Comparison of ENCODE assay signal across 15 cellular contexts in genomic region chr1:60598055-60598910, GRCh38.
DNase-seq lines count a peak whose midpoint lies in the region; ATAC-seq, FAIRE-seq and TF ChIP-seq lines count a peak whose summit lies in the region.
"Had no signal": no experiment of that assay in that cellular context is flagged by ENCODE, and none has a peak within 500 bp of the region (broad histone marks: within the 10 kb centered on the region; RNA-seq: fewer than 3 reads in every experiment).

No MANE protein-coding gene starts in this region.

- ATAC-seq in memory B cell (ENCODE audit: low read depth) (no peak), PC-3 (no peak), GM21786 (IDR thresholded peaks at IDR 0.05; ENCODE audit: unreplicated experiment) (no peak)
- ATAC-seq: GM23338 had no signal

- no peak overlapping the region for H4K5ac ChIP-seq in mesendoderm (ENCODE audit: low read length)

- H3K23ac ChIP-seq in mesendoderm (ENCODE audit: low read length), result no peak overlapping the region

- no peak overlapping the region for H2AK5ac ChIP-seq in mesendoderm (ENCODE audit: low read length)

- no peak overlapping the region for H3K27ac Mint-ChIP-seq in astrocyte (ENCODE audit: unreplicated experiment)
- H3K27ac Mint-ChIP-seq in memory B cell, result peak overlapping the region; percentile 15
- no peak overlapping the region for H3K27ac Mint-ChIP-seq in activated naive CD8-positive, alpha-beta T cell treated with anti-CD3 and anti-CD28 coated beads for 36 hours
- H3K27ac Mint-ChIP-seq: B cell; CD4-positive, alpha-beta T cell; GM23338 had no signal

- H3K9me3 ChIP-seq in HEK293 (ENCODE audit: control insufficient read depth, insufficient read depth, low read depth, low read length) (no peaks in the 10 kb centered on the region), astrocyte (ENCODE audit: insufficient read depth, low read depth, low read length) (no peaks in the 10 kb centered on the region), PC-3 (ENCODE audit: low read length) (no peaks in the 10 kb centered on the region)

- H3K4me3 ChIP-seq in HEK293 (ENCODE audit: low read depth, low read length) (no peak overlapping the region), astrocyte (ENCODE audit: insufficient read depth, low read depth, low read length) (no peak overlapping the region), PC-3 (ENCODE audit: low read length) (no peak overlapping the region), mesendoderm (ENCODE audit: low read length) (no peak overlapping the region)
- H3K4me3 ChIP-seq: GM23338 had no signal

- BruUV-seq in PC-3 (replicated peaks; lab: Mats Ljungman, UMichigan), result no TSS peak

- CTCF ChIA-PET in HEK293 (lab: Yijun Ruan, JAX), result no interaction called here
- CTCF ChIA-PET in PC-3 (lab: Charles Lee), result no interaction called here

- no peak overlapping the region for H3K56ac ChIP-seq in mesendoderm (ENCODE audit: low read length)

- FAIRE-seq in astrocyte (lab: Jason Lieb, UNC), result no peak

- peaks cover 0 to 7% of the 10 kb centered on the region in 2 experiments; a peak in 1 of 3 replicates for H3K36me3 ChIP-seq in HEK293 (ENCODE audit: control insufficient read depth in 2 of 2, insufficient read depth in 1 of 2, low read length in 2 of 2)
- no peaks in the 10 kb centered on the region for H3K36me3 ChIP-seq in astrocyte (ENCODE audit: insufficient read depth, low read length)
- no peaks in the 10 kb centered on the region for H3K36me3 ChIP-seq in PC-3 (ENCODE audit: low read depth, low read length)
- H3K36me3 ChIP-seq in mesendoderm (ENCODE audit: control insufficient read depth, insufficient read depth, low read length), result no peaks in the 10 kb centered on the region

- H3K9ac ChIP-seq in astrocyte (ENCODE audit: low read length), result no peak overlapping the region
- no peak overlapping the region for H3K9ac ChIP-seq in PC-3 (ENCODE audit: low read length)
- no peak overlapping the region for H3K9ac ChIP-seq in mesendoderm (ENCODE audit: low read length)

- POLR2A ChIA-PET in HEK293 (lab: Yijun Ruan, JAX) (no interaction called here), PC-3 (lab: Charles Lee; ENCODE audit: unreplicated experiment) (no interaction called here)

- no peaks in the 10 kb centered on the region for H3K79me1 ChIP-seq in mesendoderm (ENCODE audit: low read length)

- H3K4ac ChIP-seq in mesendoderm (ENCODE audit: low read depth, low read length), result no peak overlapping the region

- intact Hi-C loops in PC-3 (cut with micrococcal nuclease), result no loop called here

- H2BK15ac ChIP-seq in mesendoderm (replicated peaks; ENCODE audit: low read depth), result no peak overlapping the region

- H3K27ac ChIP-seq in HEK293 (ENCODE audit: extremely low read depth, low read depth, low read length) (no peak overlapping the region), astrocyte (ENCODE audit: low read depth, low read length) (no peak overlapping the region), PC-3 (ENCODE audit: low read length) (no peak overlapping the region), mesendoderm (ENCODE audit: low read depth, low read length) (no peak overlapping the region)

- no peak overlapping the region for H3K4me3 Mint-ChIP-seq in astrocyte (ENCODE audit: unreplicated experiment)
- no peak overlapping the region for H3K4me3 Mint-ChIP-seq in memory B cell
- H3K4me3 Mint-ChIP-seq in activated naive CD8-positive, alpha-beta T cell treated with anti-CD3 and anti-CD28 coated beads for 36 hours, result no peak overlapping the region
- H3K4me3 Mint-ChIP-seq: B cell; CD4-positive, alpha-beta T cell; GM23338 had no signal

- H2AFZ ChIP-seq in astrocyte (ENCODE audit: low read depth, low read length) (no peak overlapping the region), PC-3 (ENCODE audit: low read length) (no peak overlapping the region)
- H2AFZ ChIP-seq: GM23338 had no signal

- H3K36me3 Mint-ChIP-seq in astrocyte (ENCODE audit: low read depth, unreplicated experiment) (no peaks in the 10 kb centered on the region), memory B cell (peaks cover 2% of the 10 kb centered on the region)
- no peaks in the 10 kb centered on the region for H3K36me3 Mint-ChIP-seq in activated naive CD8-positive, alpha-beta T cell treated with anti-CD3 and anti-CD28 coated beads for 36 hours

- no peak overlapping the region for H2BK5ac ChIP-seq in mesendoderm (ENCODE audit: low read length)

- H3K4me1 Mint-ChIP-seq in astrocyte (ENCODE audit: low read depth, unreplicated experiment), result peaks cover 7% of the 10 kb centered on the region
- no peaks in the 10 kb centered on the region for H3K4me1 Mint-ChIP-seq in memory B cell
- no peaks in the 10 kb centered on the region for H3K4me1 Mint-ChIP-seq in activated naive CD8-positive, alpha-beta T cell treated with anti-CD3 and anti-CD28 coated beads for 36 hours
- H3K4me1 Mint-ChIP-seq: B cell, GM23338 had no signal

- H2BK120ac ChIP-seq in mesendoderm (ENCODE audit: low read depth, low read length), result no peak overlapping the region

- H3K9me3 Mint-ChIP-seq in astrocyte (ENCODE audit: unreplicated experiment), result no peaks in the 10 kb centered on the region
- peaks cover 2% of the 10 kb centered on the region for H3K9me3 Mint-ChIP-seq in memory B cell
- peaks cover 2% of the 10 kb centered on the region for H3K9me3 Mint-ChIP-seq in activated naive CD8-positive, alpha-beta T cell treated with anti-CD3 and anti-CD28 coated beads for 36 hours

- no peaks in the 10 kb centered on the region for H3K4me1 ChIP-seq in HEK293 (ENCODE audit: control insufficient read depth, insufficient read depth, low read length)
- H3K4me1 ChIP-seq in astrocyte (ENCODE audit: insufficient read depth, low read length), result peaks cover 11% of the 10 kb centered on the region
- peaks cover 9% of the 10 kb centered on the region for H3K4me1 ChIP-seq in PC-3 (ENCODE audit: insufficient read depth, low read length)
- H3K4me1 ChIP-seq in mesendoderm (ENCODE audit: control insufficient read depth, low read depth, low read length), result no peaks in the 10 kb centered on the region

- H3K18ac ChIP-seq in mesendoderm (ENCODE audit: low read length), result no peak overlapping the region

- no peaks in the 10 kb centered on the region for H4K20me1 ChIP-seq in astrocyte (ENCODE audit: insufficient read depth, low read length)
- no peaks in the 10 kb centered on the region for H4K20me1 ChIP-seq in PC-3 (ENCODE audit: low read length)

- no peak for TF ChIP-seq CTCF in HEK293 (tag by site-specific recombination; IDR thresholded peaks at IDR 0.05)
- TF ChIP-seq CTCF in astrocyte (IDR thresholded peaks at IDR 0.05; ENCODE audit: insufficient read depth, low read depth, low read length), result no peak
- TF ChIP-seq CTCF in PC-3 (conservative IDR thresholded peaks at IDR 0.05; ENCODE audit: low read depth, low read length), result no peak

- H3K79me2 ChIP-seq in astrocyte (ENCODE audit: insufficient read depth, low read length) (no peaks in the 10 kb centered on the region), PC-3 (ENCODE audit: low read length) (no peaks in the 10 kb centered on the region), mesendoderm (ENCODE audit: control insufficient read depth, insufficient read depth, low read length) (no peaks in the 10 kb centered on the region)

- H3K4me2 ChIP-seq in astrocyte (ENCODE audit: low read length), result peak overlapping the region; percentile 76
- H3K4me2 ChIP-seq in PC-3 (ENCODE audit: low read length), result no peak overlapping the region
- no peak overlapping the region for H3K4me2 ChIP-seq in mesendoderm (ENCODE audit: low read length)
- H3K4me2 ChIP-seq: GM23338 had no signal

- H3K27me3 Mint-ChIP-seq in astrocyte (ENCODE audit: low read depth, unreplicated experiment), result peaks cover 1% of the 10 kb centered on the region
- H3K27me3 Mint-ChIP-seq in memory B cell, result peaks cover 2% of the 10 kb centered on the region
- peaks cover 10% of the 10 kb centered on the region for H3K27me3 Mint-ChIP-seq in activated naive CD8-positive, alpha-beta T cell treated with anti-CD3 and anti-CD28 coated beads for 36 hours
- H3K27me3 Mint-ChIP-seq: B cell had no signal

- DNase-seq in astrocyte (ENCODE audit: low read depth) (no peak), dermis microvascular lymphatic vessel endothelial cell (ENCODE audit: low read depth in 2 of 2) (peak; percentile 21 to 50), memory B cell (ENCODE audit: low spot score in 2 of 2) (no peak), PC-3 (no peak), mesendoderm (no peak)
- no peak for DNase-seq in activated naive CD8-positive, alpha-beta T cell treated with anti-CD3 and anti-CD28 coated beads for 36 hours
- DNase-seq: C1 segment of cervical spinal cord; Calu3; CD4-positive, alpha-beta T cell; DMS 273 treated with DMSO at 0.1 percent for 48 hours; H7 had no signal

- WGBS in mesendoderm (ENCODE audit: extremely low coverage, insufficient coverage, low lambda C conversion rate), result 100% methylated on average over 1 of the region's 5 CpGs

- H4K8ac ChIP-seq in mesendoderm (ENCODE audit: low read depth, low read length), result no peak overlapping the region

- no peaks in the 10 kb centered on the region for H3F3A ChIP-seq in PC-3 (ENCODE audit: low read length, unreplicated experiment)

- H3K27me3 ChIP-seq in astrocyte (ENCODE audit: insufficient read depth, low read length), result no peaks in the 10 kb centered on the region
- H3K27me3 ChIP-seq in PC-3 (ENCODE audit: low read length), result no peaks in the 10 kb centered on the region
- no peaks in the 10 kb centered on the region for H3K27me3 ChIP-seq in mesendoderm (ENCODE audit: insufficient read depth, low read length, poor library complexity)

- no peaks in the 10 kb centered on the region for H3K9me2 ChIP-seq in PC-3 (replicated peaks; ENCODE audit: low read length)

TF ChIP-seq in HEK293, 187 proteins besides CTCF, POLR2A, EP300 and RAD21 (continues in another document):
- TF ChIP-seq ZNF366 (tag by site-specific recombination; conservative IDR thresholded peaks at IDR 0.05) (0 out of 2 replicates have a peak, but pooled peaks have one; percentile 27), ZNF549 (tag by site-specific recombination; IDR thresholded peaks at IDR 0.05) (no peak), ZBTB10 (tag by site-specific recombination; IDR thresholded peaks at IDR 0.05) (no peak)

Comparison
In these comparisons a context has a peak if more than half of its experiments do, and no peak if none do; other contexts are left out.
1. DNase-seq: peak in dermis microvascular lymphatic vessel endothelial cell (2 of 2); none in astrocyte (single experiment), memory B cell (0 of 2), PC-3 (single experiment), activated naive CD8-positive, alpha-beta T cell treated with anti-CD3 and anti-CD28 coated beads for 36 hours (single experiment) and mesendoderm (single experiment).